ENCODE assay signal across 12 cellular contexts in the genomic region with DNA sequence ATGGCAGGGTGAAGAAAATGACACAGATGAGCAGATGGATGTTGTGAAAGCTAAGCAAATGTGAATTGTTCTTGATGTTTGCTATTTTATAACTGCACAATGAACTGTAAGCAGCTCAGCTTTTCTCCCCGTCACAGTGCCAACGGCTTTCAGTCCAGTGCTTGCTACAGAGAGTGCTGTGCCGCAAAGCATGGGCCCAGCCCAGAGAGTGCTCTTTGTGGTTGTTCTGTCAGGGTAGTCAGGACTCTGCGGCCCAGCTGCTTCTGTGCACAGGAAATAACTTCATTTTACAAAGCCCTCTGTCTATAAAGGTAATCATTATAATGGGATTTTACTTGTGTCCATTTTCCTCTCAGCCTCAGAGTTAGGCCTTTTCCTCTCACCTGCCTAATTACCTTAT. TPM values are rescaled to one million over a fixed set of nuclear protein-coding genes. Genes with fewer than 3 reads are reported as not detected.
A peak's percentile ranks its signal among the peaks of the same experiment; 100 is the strongest.
DNase-seq lines count a peak whose midpoint lies in the region; ATAC-seq and TF ChIP-seq lines count a peak whose summit lies in the region.
"Had no signal": no experiment of that assay in that cellular context is flagged by ENCODE, and none has a peak within 500 bp of the region (broad histone marks: within the 10 kb centered on the region; RNA-seq: fewer than 3 reads in every experiment).

No MANE protein-coding gene starts in this region.

- H3K9me3 ChIP-seq in OCI-LY7 (ENCODE audit: low read length), result no peaks in the 10 kb centered on the region

- H3K4me3 ChIP-seq in OCI-LY7 (ENCODE audit: low read depth, low read length, poor library complexity, severe bottlenecking), result no peak overlapping the region

- no peaks in the 10 kb centered on the region for H3K27me3 Mint-ChIP-seq in T-cell
- no peaks in the 10 kb centered on the region for H3K27me3 Mint-ChIP-seq in effector memory CD8-positive, alpha-beta T cell

- POLR2A ChIA-PET in T-cell (lab: Charles Lee) (no interaction called here), OCI-LY7 (lab: Charles Lee) (no interaction called here)

- peaks cover 32% of the 10 kb centered on the region for H3K36me3 ChIP-seq in OCI-LY7 (ENCODE audit: insufficient read depth, low read length)

- H3K36me3 Mint-ChIP-seq in T-cell, result no peaks in the 10 kb centered on the region
- peaks cover 8% of the 10 kb centered on the region for H3K36me3 Mint-ChIP-seq in effector memory CD8-positive, alpha-beta T cell (ENCODE audit: insufficient read depth)

- H3K4me1 Mint-ChIP-seq in T-cell, result peaks cover 84 to 90% (median 89%) of the 10 kb centered on the region in 3 donors
- H3K4me1 Mint-ChIP-seq in effector memory CD8-positive, alpha-beta T cell (ENCODE audit: low read depth in 2 of 2), result peaks cover 72 to 81% of the 10 kb centered on the region in 2 donors

- H3K9me2 ChIP-seq in OCI-LY7 (ENCODE audit: insufficient read depth, low read length), result no peaks in the 10 kb centered on the region

- peak in 33 of 34 experiments; percentile 8 to 63 (median 41) for DNase-seq in T-cell
- peak; percentile 73 for DNase-seq in activated CD8-positive, alpha-beta memory T cell treated with anti-CD3 and anti-CD28 coated beads, Interleukin-2, amount 50 U/mL, for 48 hours
- DNase-seq in effector memory CD8-positive, alpha-beta T cell, result peak in 2 of 3 experiments; percentile 27 to 35
- DNase-seq in stimulated activated CD8-positive, alpha-beta memory T cell treated with anti-CD3 and anti-CD28 coated beads, Interleukin-12 subunit alpha, Interleukin-12 subunit beta, amount 100 ng/mL, for 4 hours (ENCODE audit: low read depth), result peak; percentile 33
- DNase-seq in OCI-LY7 (ENCODE audit: low spot score), result no peak
- DNase-seq in NCI-H2196 (lab: John Stamatoyannopoulos, UW; ENCODE audit: unreplicated experiment), result no peak
- DNase-seq: amygdala, NCI-H524 treated with DMSO at 0.1 percent for 48 hours had no signal

- CTCF ChIA-PET in T-cell (lab: Charles Lee), result interaction anchor here in 1 of 2 donors (0.9 kb wide), 1 partner anchor 103 kb away, joined by 3 read pairs; the partner anchor contains the start of gene HS3ST3B1
- CTCF ChIA-PET in OCI-LY7 (lab: Charles Lee; ENCODE audit: unreplicated experiment), result no interaction called here

- peaks cover 32% of the 10 kb centered on the region for H3K4me1 ChIP-seq in OCI-LY7 (ENCODE audit: insufficient read depth, low read length, poor library complexity, severe bottlenecking)

- peak overlapping the region; percentile 97 for H3K27ac Mint-ChIP-seq in T-cell
- H3K27ac Mint-ChIP-seq in effector memory CD8-positive, alpha-beta T cell, result peak overlapping the region; percentile 71 to 95
- H3K27ac Mint-ChIP-seq: nephron progenitor cell had no signal

- intact Hi-C loops in OCI-LY7 (cut with micrococcal nuclease; ENCODE audit: unreplicated experiment), result loop anchor here (5.0 kb wide), 1 partner anchor 125 kb away; no protein-coding TSS in a partner anchor

- no TSS peak for BruUV-seq in OCI-LY7 (replicated peaks; lab: Mats Ljungman, UMichigan)

- H2AFZ ChIP-seq in OCI-LY7 (ENCODE audit: low read length), result no peak overlapping the region

- ATAC-seq in T-cell (replicated peaks in 1 of 4), result peak; percentile 26 to 48 (median 38)
- peak; percentile 49 for ATAC-seq in effector memory CD8-positive, alpha-beta T cell (replicated peaks)
- ATAC-seq in HG02588 (IDR thresholded peaks at IDR 0.05; ENCODE audit: unreplicated experiment), result no peak
- no peak for ATAC-seq in HG03571 (IDR thresholded peaks at IDR 0.05; ENCODE audit: unreplicated experiment)

- no peak for TF ChIP-seq CTCF in OCI-LY7 (conservative IDR thresholded peaks at IDR 0.05; ENCODE audit: low read length)

- H3K79me2 ChIP-seq in OCI-LY7 (ENCODE audit: insufficient read depth, low read depth, low read length), result no peaks in the 10 kb centered on the region

- H3K27ac ChIP-seq in OCI-LY7 (ENCODE audit: low read depth, low read length, poor library complexity, severe bottlenecking), result no peak overlapping the region

- H3K9me3 Mint-ChIP-seq in T-cell, result no peaks in the 10 kb centered on the region
- H3K9me3 Mint-ChIP-seq in effector memory CD8-positive, alpha-beta T cell, result no peaks in the 10 kb centered on the region
- H3K9me3 Mint-ChIP-seq: nephron progenitor cell had no signal

- H3K4me3 Mint-ChIP-seq in T-cell, result peak overlapping the region; percentile 41 to 71 (median 52)
- peak overlapping the region; percentile 63 to 75 for H3K4me3 Mint-ChIP-seq in effector memory CD8-positive, alpha-beta T cell
- H3K4me3 Mint-ChIP-seq: nephron progenitor cell had no signal

- H3K4me2 ChIP-seq in OCI-LY7 (ENCODE audit: low read length), result no peak overlapping the region

- H4K20me1 ChIP-seq in OCI-LY7 (ENCODE audit: insufficient read depth, low read length), result peaks cover 29% of the 10 kb centered on the region

RNA-seq across cellular contexts. Expression of gene CDRT15, which starts 39.1 kb away (rescaled TPM):
- not detected for total RNA-seq in T-cell
- not detected in 2 replicates for total RNA-seq in OCI-LY7 (2014; rRNA removed; shearing (Covaris generic))
- total RNA-seq in OCI-LY7 (2022), result not detected in 2 replicates
- total RNA-seq: MCF 10A had no signal

Comparison
In these comparisons a context has a peak if more than half of its experiments do, and no peak if none do; other contexts are left out.
1. ATAC-seq: peak in T-cell (4 of 4) and effector memory CD8-positive, alpha-beta T cell (single experiment); none in HG02588 (single experiment) and HG03571 (single experiment).
2. DNase-seq: peak in T-cell (33 of 34), activated CD8-positive, alpha-beta memory T cell treated with anti-CD3 and anti-CD28 coated beads, Interleukin-2, amount 50 U/mL, for 48 hours (single experiment), effector memory CD8-positive, alpha-beta T cell (2 of 3) and stimulated activated CD8-positive, alpha-beta memory T cell treated with anti-CD3 and anti-CD28 coated beads, Interleukin-12 subunit alpha, Interleukin-12 subunit beta, amount 100 ng/mL, for 4 hours (single experiment); none in OCI-LY7 (single experiment) and NCI-H2196 (single experiment).